In genomic region chr2:17790539-17790938, GRCh38 we compare ENCODE assay signal across 31 cellular contexts. TPM values are rescaled to one million over a fixed set of nuclear protein-coding genes. Genes with fewer than 3 reads are reported as not detected.
"Had no signal": no experiment of that assay in that cellular context is flagged by ENCODE, and none has a peak within 500 bp of the region (broad histone marks: within the 10 kb centered on the region; RNA-seq: fewer than 3 reads in every experiment).

No MANE protein-coding gene starts in this region.

- H3K36me3 Mint-ChIP-seq: activated CD8-positive, alpha-beta memory T cell treated with anti-CD3 and anti-CD28 coated beads, Interleukin-2, amount 10 ng/mL, durations not matched to agents 7 days and 5 days; activated naive CD8-positive, alpha-beta T cell treated with anti-CD3 and anti-CD28 coated beads for 36 hours; mesothelial cell of epicardium; natural killer cell treated with Interleukin-12 subunit alpha and Interleukin-12 subunit beta and Interleukin-15 and Interleukin-18, amount 100 ng/mL, for 72 hours had no signal

- H3K4me3 ChIP-seq: breast epithelium, gastrocnemius medialis, left ventricle myocardium inferior, ovary, prostate gland, thoracic aorta, upper lobe of right lung had no signal

- FAIRE-seq: astrocyte, colon had no signal

- H3K9me3 ChIP-seq: breast epithelium, gastrocnemius medialis, left ventricle myocardium inferior, neutrophil, ovary, prostate gland, thoracic aorta, upper lobe of right lung had no signal

- ATAC-seq: activated CD8-positive, alpha-beta memory T cell treated with anti-CD3 and anti-CD28 coated beads, Interleukin-2, amount 10 ng/mL, durations not matched to agents 7 days and 5 days; activated CD8-positive, alpha-beta T cell treated with anti-CD3 and anti-CD28 coated beads for 36 hours; effector memory CD8-positive, alpha-beta T cell; esophagus mucosa; gastrocnemius medialis; upper lobe of right lung had no signal

- H3K4me1 ChIP-seq: breast epithelium, prostate gland had no signal

- DNase-seq: activated B cell treated with CpG ODN at 0.5 μM for 24 hours; activated CD8-positive, alpha-beta memory T cell treated with anti-CD3 and anti-CD28 coated beads, Interleukin-2, amount 10 ng/mL, durations not matched to agents 7 days and 5 days; activated CD8-positive, alpha-beta T cell treated with anti-CD3 and anti-CD28 coated beads for 36 hours; activated naive CD8-positive, alpha-beta T cell treated with anti-CD3 and anti-CD28 coated beads for 36 hours; activated T-cell treated with anti-CD3 and anti-CD28 coated beads for 4 hours; effector memory CD8-positive, alpha-beta T cell; gastrocnemius medialis; head of caudate nucleus; hypothalamus; left ventricle myocardium inferior; ovary; stimulated activated CD4-positive, alpha-beta T cell treated with anti-CD3 and anti-CD28 coated beads, Interleukin-2, amount 100 ng/mL, for 24 hours; stimulated activated naive CD4-positive, alpha-beta T cell treated with Interleukin-2 at 50 U/mL for 16 hours; T-helper 9 cell; upper lobe of right lung had no signal

- H3K27ac Mint-ChIP-seq: activated B cell treated with CpG ODN at 0.5 μM for 24 hours; activated CD4-positive, alpha-beta T cell treated with anti-CD3 and anti-CD28 coated beads, Interleukin-2, amount 10 ng/mL, durations not matched to agents 24 days and 14 days; activated CD8-positive, alpha-beta memory T cell treated with anti-CD3 and anti-CD28 coated beads, Interleukin-2, amount 10 ng/mL, durations not matched to agents 7 days and 5 days; activated CD8-positive, alpha-beta T cell treated with anti-CD3 and anti-CD28 coated beads for 36 hours; activated naive CD8-positive, alpha-beta T cell treated with anti-CD3 and anti-CD28 coated beads for 36 hours; effector memory CD8-positive, alpha-beta T cell; natural killer cell treated with Interleukin-12 subunit alpha and Interleukin-12 subunit beta and Interleukin-15 and Interleukin-18, amount 100 ng/mL, for 72 hours had no signal

- H3K9me3 Mint-ChIP-seq: activated B cell treated with CpG ODN at 0.5 μM for 24 hours; activated CD4-positive, alpha-beta T cell treated with anti-CD3 and anti-CD28 coated beads, Interleukin-2, amount 10 ng/mL, durations not matched to agents 24 days and 14 days; activated CD8-positive, alpha-beta T cell treated with anti-CD3 and anti-CD28 coated beads for 36 hours; activated naive CD8-positive, alpha-beta T cell treated with anti-CD3 and anti-CD28 coated beads for 36 hours; central memory CD8-positive, alpha-beta T cell; effector memory CD8-positive, alpha-beta T cell; mesothelial cell of epicardium; natural killer cell treated with Interleukin-12 subunit alpha and Interleukin-12 subunit beta and Interleukin-15 and Interleukin-18, amount 100 ng/mL, for 72 hours had no signal

- H3K27ac ChIP-seq: breast epithelium, gastrocnemius medialis, left ventricle myocardium inferior, neutrophil, ovary, prostate gland, thoracic aorta, upper lobe of right lung had no signal

- H3K4me1 Mint-ChIP-seq: central memory CD8-positive, alpha-beta T cell had no signal

- H3K27me3 Mint-ChIP-seq: activated B cell treated with CpG ODN at 0.5 μM for 24 hours had no signal

- H3K27me3 ChIP-seq: breast epithelium, gastrocnemius medialis, ovary, upper lobe of right lung had no signal

- H3K36me3 ChIP-seq: breast epithelium, gastrocnemius medialis, left ventricle myocardium inferior, neutrophil, ovary, prostate gland, thoracic aorta, upper lobe of right lung had no signal

- H3K4me3 Mint-ChIP-seq: activated B cell treated with CpG ODN at 0.5 μM for 24 hours; activated CD4-positive, alpha-beta T cell treated with anti-CD3 and anti-CD28 coated beads, Interleukin-2, amount 10 ng/mL, durations not matched to agents 24 days and 14 days; activated CD8-positive, alpha-beta memory T cell treated with anti-CD3 and anti-CD28 coated beads, Interleukin-2, amount 10 ng/mL, durations not matched to agents 7 days and 5 days; activated CD8-positive, alpha-beta T cell treated with anti-CD3 and anti-CD28 coated beads for 36 hours; activated naive CD8-positive, alpha-beta T cell treated with anti-CD3 and anti-CD28 coated beads for 36 hours; central memory CD8-positive, alpha-beta T cell; effector memory CD8-positive, alpha-beta T cell; mesothelial cell of epicardium; natural killer cell treated with Interleukin-12 subunit alpha and Interleukin-12 subunit beta and Interleukin-15 and Interleukin-18, amount 100 ng/mL, for 72 hours had no signal

RNA-seq across cellular contexts. Expression of gene MSGN1, which starts 25.7 kb away (rescaled TPM):
- total RNA-seq: activated CD4-positive, alpha-beta T cell treated with anti-CD3 and anti-CD28 coated beads, Interleukin-2, amount 10 ng/mL, durations not matched to agents 24 days and 14 days; activated CD8-positive, alpha-beta memory T cell treated with anti-CD3 and anti-CD28 coated beads, Interleukin-2, amount 10 ng/mL, durations not matched to agents 7 days and 5 days; activated CD8-positive, alpha-beta T cell treated with anti-CD3 and anti-CD28 coated beads for 36 hours; activated naive CD8-positive, alpha-beta T cell treated with anti-CD3 and anti-CD28 coated beads for 36 hours; astrocyte; breast epithelium; dermis microvascular lymphatic vessel endothelial cell; endothelial cell of umbilical vein; esophagus mucosa; gastrocnemius medialis; left ventricle myocardium inferior; lung microvascular endothelial cell; mesothelial cell of epicardium; natural killer cell treated with Interleukin-12 subunit alpha and Interleukin-12 subunit beta and Interleukin-15 and Interleukin-18, amount 100 ng/mL, for 72 hours; ovary; prostate gland; skeletal muscle tissue; T-helper 1 cell treated with Interleukin-12 subunit alpha and Interleukin-12 subunit beta and Interleukin-4 antibody, amounts not matched to agents 30 ng/mL and 1 ng/mL, for 36 hours; thoracic aorta; upper lobe of right lung had no signal
- polyA plus RNA-seq: endothelial cell of umbilical vein, ovary had no signal
